ENCODE assay signal across 7 cellular contexts in the genomic region with DNA sequence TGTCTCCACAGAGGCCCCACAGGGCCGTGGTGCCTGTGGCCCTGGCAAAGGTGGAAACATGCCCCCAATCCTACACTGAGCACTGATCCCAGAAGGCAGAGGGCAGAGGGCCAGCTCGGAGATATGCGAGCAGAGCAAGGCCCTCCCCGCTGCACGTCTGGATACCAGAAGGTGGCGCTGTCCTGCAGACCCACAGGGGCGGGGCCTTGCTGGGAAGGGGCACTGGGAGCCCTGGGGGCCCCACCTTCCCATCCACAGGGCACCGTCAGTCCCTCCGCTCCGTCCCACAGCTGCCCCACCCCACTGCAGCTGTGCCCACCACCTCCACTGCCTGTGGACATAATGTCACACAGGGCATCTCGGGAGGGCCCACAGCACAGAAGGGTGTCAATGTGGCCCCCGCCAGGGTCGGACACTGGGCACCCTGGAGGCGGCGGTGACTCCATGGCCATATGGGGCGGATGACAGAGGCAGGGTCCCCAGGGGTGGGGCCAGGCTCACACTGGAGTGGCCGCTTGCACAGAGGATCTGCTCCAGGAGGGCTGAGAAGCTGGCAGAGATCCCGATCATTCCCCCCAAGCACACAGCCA. TPM values are rescaled to one million over a fixed set of nuclear protein-coding genes. Genes with fewer than 3 reads are reported as not detected.
DNase-seq lines count a peak whose midpoint lies in the region; ATAC-seq and TF ChIP-seq lines count a peak whose summit lies in the region.
"Had no signal": no experiment of that assay in that cellular context is flagged by ENCODE, and none has a peak within 500 bp of the region (broad histone marks: within the 10 kb centered on the region; RNA-seq: fewer than 3 reads in every experiment).

No MANE protein-coding gene starts in this region.

- BruUV-seq in Caco-2 (replicated peaks; lab: Mats Ljungman, UMichigan), result no TSS peak

- CTCF ChIA-PET in Caco-2 (lab: Charles Lee), result interaction anchor here (0.6 to 0.9 kb wide), 4 partner anchors 10 to 248 kb away, joined by 3 to 5 read pairs (median 4); a partner anchor contains a TSS

- POLR2A ChIA-PET in Caco-2 (lab: Charles Lee), result no interaction called here

- no peak overlapping the region for H3K4me3 Mint-ChIP-seq in Caco-2 (ENCODE audit: unreplicated experiment)

- H3K27ac ChIP-seq in ascending aorta, result no peak overlapping the region
- H3K27ac ChIP-seq in lower lobe of right lung, result no peak overlapping the region
- H3K27ac ChIP-seq: SK-N-MC had no signal

- no peaks in the 10 kb centered on the region for H3K27me3 Mint-ChIP-seq in Caco-2 (ENCODE audit: insufficient read depth, unreplicated experiment)

- no peaks in the 10 kb centered on the region for H3K27me3 ChIP-seq in Caco-2 (replicated peaks; ENCODE audit: control insufficient read depth, insufficient read depth, low read length)
- peaks cover 10% of the 10 kb centered on the region for H3K27me3 ChIP-seq in ascending aorta
- no peaks in the 10 kb centered on the region for H3K27me3 ChIP-seq in lower lobe of right lung (ENCODE audit: low read depth)

- no peaks in the 10 kb centered on the region for H3K9me3 ChIP-seq in Caco-2
- no peaks in the 10 kb centered on the region for H3K9me3 ChIP-seq in ascending aorta
- no peaks in the 10 kb centered on the region for H3K9me3 ChIP-seq in lower lobe of right lung

- H3K36me3 ChIP-seq in Caco-2 (ENCODE audit: control insufficient read depth, insufficient read depth, low read length) (no peaks in the 10 kb centered on the region), ascending aorta (no peaks in the 10 kb centered on the region), lower lobe of right lung (no peaks in the 10 kb centered on the region)

- no peaks in the 10 kb centered on the region for H3K9me3 Mint-ChIP-seq in Caco-2 (ENCODE audit: unreplicated experiment)

- H3K36me3 Mint-ChIP-seq in Caco-2 (ENCODE audit: insufficient read depth, unreplicated experiment), result peaks cover 13% of the 10 kb centered on the region

- intact Hi-C loops in Caco-2 (cut with micrococcal nuclease; ENCODE audit: unreplicated experiment) (no loop called here), ascending aorta (cut with DNase I) (no loop called here), lower lobe of right lung (cut with DNase I) (no loop called here)

- DNase-seq in Caco-2 (peak in 1 of 2 experiments; percentile 61), M059J (ENCODE audit: low read depth) (peak; percentile 43), ascending aorta (ENCODE audit: low spot score in 2 of 2) (peak in 1 of 2 donors; percentile 72), lower lobe of right lung (peak; percentile 76)

- H3K4me3 ChIP-seq in Caco-2 (ENCODE audit: low read depth, low read length) (no peak overlapping the region), ascending aorta (no peak overlapping the region), lower lobe of right lung (no peak overlapping the region)
- H3K4me3 ChIP-seq: SK-N-MC had no signal

- H3K27ac Mint-ChIP-seq in Caco-2 (ENCODE audit: unreplicated experiment), result no peak overlapping the region

- TF ChIP-seq CTCF in Caco-2 (IDR thresholded peaks at IDR 0.05; ENCODE audit: insufficient read depth in 1 of 2, low read depth in 1 of 2, low read length in 1 of 2, severe bottlenecking in 1 of 2, unreplicated experiment in 1 of 2) (peak; percentile 35 to 52), ascending aorta (IDR thresholded peaks at IDR 0.05) (peak in 2 of 3 experiments; percentile 33 to 55), lower lobe of right lung (IDR thresholded peaks at IDR 0.05) (peak; percentile 68)

- H3K4me1 Mint-ChIP-seq in Caco-2 (ENCODE audit: low read depth, unreplicated experiment), result peaks cover 6% of the 10 kb centered on the region

- peak in 1 of 2 donors; percentile 4 for ATAC-seq in lower lobe of right lung
- no peak for ATAC-seq in GM18519 (IDR thresholded peaks at IDR 0.05; ENCODE audit: low FRiP score, unreplicated experiment)
- no peak for ATAC-seq in HG03565 (IDR thresholded peaks at IDR 0.05; ENCODE audit: unreplicated experiment)

- H3K4me1 ChIP-seq in Caco-2 (peaks cover 26% of the 10 kb centered on the region), ascending aorta (peaks cover 8 to 10% of the 10 kb centered on the region in 2 donors), lower lobe of right lung (peaks cover 45% of the 10 kb centered on the region)

RNA-seq across cellular contexts. Expression of a gene that starts 4.9 kb away (rescaled TPM):
- 0.20 TPM in 1 of 2 replicates, not detected in the other for total RNA-seq in Caco-2 (2022)
- not detected in 2 replicates for total RNA-seq in M059J (2014; rRNA removed; shearing (Covaris generic))
- total RNA-seq in ascending aorta, result 17.7 TPM
- total RNA-seq in lower lobe of right lung, result 31.5 TPM

RNA-seq across cellular contexts. Expression of a gene that starts 9.7 kb away (rescaled TPM):
- total RNA-seq in Caco-2 (2022) (17.1 and 21.8 TPM in 2 replicates), ascending aorta (1.1 TPM), lower lobe of right lung (9.7 TPM)
- total RNA-seq in M059J (2014; rRNA removed; shearing (Covaris generic)), result 0.99 and 7.5 TPM in 2 replicates

RNA-seq across cellular contexts. Expression of a gene that starts 10.0 kb away (rescaled TPM):
- total RNA-seq in Caco-2 (2022), result 244 and 257 TPM in 2 replicates
- 157 and 216 TPM in 2 replicates for total RNA-seq in M059J (2014; rRNA removed; shearing (Covaris generic))
- total RNA-seq in ascending aorta, result not detected
- 173 TPM for total RNA-seq in lower lobe of right lung

RNA-seq across cellular contexts. Expression of a gene that starts 21.6 kb away (rescaled TPM):
- total RNA-seq in Caco-2 (2022), result 36.6 and 38.0 TPM in 2 replicates
- total RNA-seq in M059J (2014; rRNA removed; shearing (Covaris generic)), result 25.3 and 33.3 TPM in 2 replicates
- 124 TPM for total RNA-seq in ascending aorta
- 44.8 TPM for total RNA-seq in lower lobe of right lung

RNA-seq across cellular contexts. Expression of a gene that starts 58.7 kb away (rescaled TPM):
- total RNA-seq in Caco-2 (2022) (not detected in 2 replicates), ascending aorta (not detected), lower lobe of right lung (5.5 TPM)
- total RNA-seq in M059J (2014; rRNA removed; shearing (Covaris generic)), result 0.05 TPM in 1 of 2 replicates, not detected in the other

Comparison
In these comparisons a context has a peak if more than half of its experiments do, and no peak if none do; other contexts are left out.
1. RNA of a gene that starts 4.9 kb away (total RNA-seq): 31.5 TPM in lower lobe of right lung (single experiment) and 17.7 TPM in ascending aorta (single experiment); 0.20 TPM in Caco-2 and not detected in M059J; every median in the first group is over 10 times any median in the second.
2. RNA of a gene that starts 10.0 kb away (total RNA-seq): 244 to 257 TPM in Caco-2, 157 to 216 TPM in M059J and 173 TPM in lower lobe of right lung (single experiment); not detected in ascending aorta (single experiment); every median in the first group is over 100 times any median in the second.
3. Peak in every context shown above with its lines, with median percentiles within 50 percentile points of each other: CTCF ChIP-seq.